ENCODE assay signal across 20 cellular contexts in genomic region chr19:42327381-42327780, GRCh38. TPM values are rescaled to one million over a fixed set of nuclear protein-coding genes. Genes with fewer than 3 reads are reported as not detected.
DNase-seq lines count a peak whose midpoint lies in the region; ATAC-seq and TF ChIP-seq lines count a peak whose summit lies in the region.
"Had no signal": no experiment of that assay in that cellular context is flagged by ENCODE, and none has a peak within 500 bp of the region (broad histone marks: within the 10 kb centered on the region; RNA-seq: fewer than 3 reads in every experiment).

No MANE protein-coding gene starts in this region.

- H3K27ac ChIP-seq in SK-N-SH (ENCODE audit: low read depth in 2 of 2, low read length in 1 of 2) (no peak overlapping the region), smooth muscle cell (ENCODE audit: low read depth) (no peak overlapping the region)
- H3K27ac ChIP-seq: brain microvascular endothelial cell, coronary artery, foreskin keratinocyte, GM23248, suprapubic skin had no signal

- H3K9me3 ChIP-seq in SK-N-SH (no peaks in the 10 kb centered on the region), smooth muscle cell (replicated peaks; ENCODE audit: low read depth) (no peaks in the 10 kb centered on the region)
- H3K9me3 ChIP-seq: suprapubic skin had no signal

- WGBS in SK-N-SH (ENCODE audit: low lambda C conversion rate): 91% methylated on average over 5 of the region's 5 CpGs
- WGBS in smooth muscle cell (ENCODE audit: low lambda C conversion rate): 77% methylated on average over 5 of the region's 5 CpGs

- no peak for TF ChIP-seq CTCF in SK-N-SH (IDR thresholded peaks at IDR 0.05)
- no peak for TF ChIP-seq CTCF in smooth muscle cell (IDR thresholded peaks at IDR 0.05; ENCODE audit: borderline replicate concordance, insufficient read depth, poor library complexity, severe bottlenecking)

- H3K4me1 ChIP-seq in SK-N-SH (ENCODE audit: control insufficient read depth in 1 of 2, insufficient read depth in 2 of 2, low read depth in 1 of 2, low read length in 1 of 2) (peaks cover 8 to 16% of the 10 kb centered on the region in 2 experiments; a peak in 1 of 4 replicates), smooth muscle cell (ENCODE audit: low read depth) (peaks cover 9% of the 10 kb centered on the region)
- H3K4me1 ChIP-seq: foreskin keratinocyte had no signal

- H4K20me1 ChIP-seq in SK-N-SH (ENCODE audit: insufficient read depth) (no peaks in the 10 kb centered on the region; the same call in 1 of the 2 replicates), smooth muscle cell (ENCODE audit: low read depth) (peaks cover 39% of the 10 kb centered on the region)

- H3K4me3 Mint-ChIP-seq in activated naive CD8-positive, alpha-beta T cell: peak overlapping the region; percentile 90
- H3K4me3 Mint-ChIP-seq in activated naive CD8-positive, alpha-beta T cell treated with anti-CD3 and anti-CD28 coated beads, Interleukin-2, amount 50 U/mL, for 24 hours: no peak overlapping the region
- H3K4me3 Mint-ChIP-seq in immature natural killer cell: peak overlapping the region in 3 of 5 donors; percentile 3 to 93 (median 85)
- H3K4me3 Mint-ChIP-seq: CD14-positive monocyte had no signal

- no peaks in the 10 kb centered on the region for H3K9me3 Mint-ChIP-seq in activated naive CD8-positive, alpha-beta T cell (ENCODE audit: low read depth)
- no peaks in the 10 kb centered on the region for H3K9me3 Mint-ChIP-seq in activated naive CD8-positive, alpha-beta T cell treated with anti-CD3 and anti-CD28 coated beads, Interleukin-2, amount 50 U/mL, for 24 hours
- no peaks in the 10 kb centered on the region for H3K9me3 Mint-ChIP-seq in immature natural killer cell
- H3K9me3 Mint-ChIP-seq: activated naive CD4-positive, alpha-beta T cell treated with anti-CD3 and anti-CD28 coated beads, Interleukin-2, amount 50 U/mL, for 72 hours had no signal

- no peak overlapping the region for H3K27ac Mint-ChIP-seq in activated naive CD8-positive, alpha-beta T cell
- H3K27ac Mint-ChIP-seq in activated naive CD8-positive, alpha-beta T cell treated with anti-CD3 and anti-CD28 coated beads, Interleukin-2, amount 50 U/mL, for 24 hours: no peak overlapping the region
- no peak overlapping the region for H3K27ac Mint-ChIP-seq in immature natural killer cell
- H3K27ac Mint-ChIP-seq: activated naive CD4-positive, alpha-beta T cell treated with anti-CD3 and anti-CD28 coated beads, Interleukin-2, amount 50 U/mL, for 72 hours; CD14-positive monocyte had no signal

- TF ChIP-seq EP300 in SK-N-SH (IDR thresholded peaks at IDR 0.05; ENCODE audit: borderline replicate concordance in 1 of 2, low read depth in 1 of 2, low read length in 1 of 2): no peak

- H3K4me1 Mint-ChIP-seq in activated naive CD8-positive, alpha-beta T cell (ENCODE audit: low read depth): peaks cover 22% of the 10 kb centered on the region
- H3K4me1 Mint-ChIP-seq in activated naive CD8-positive, alpha-beta T cell treated with anti-CD3 and anti-CD28 coated beads, Interleukin-2, amount 50 U/mL, for 24 hours: peaks cover 18% of the 10 kb centered on the region
- peaks cover 25 to 28% of the 10 kb centered on the region in 2 donors for H3K4me1 Mint-ChIP-seq in immature natural killer cell

- H3K36me3 Mint-ChIP-seq in activated naive CD8-positive, alpha-beta T cell: no peaks in the 10 kb centered on the region
- no peaks in the 10 kb centered on the region for H3K36me3 Mint-ChIP-seq in activated naive CD8-positive, alpha-beta T cell treated with anti-CD3 and anti-CD28 coated beads, Interleukin-2, amount 50 U/mL, for 24 hours (ENCODE audit: low read depth)
- peaks cover 3 to 5% (median 4%) of the 10 kb centered on the region in 3 donors for H3K36me3 Mint-ChIP-seq in immature natural killer cell

- H2AFZ ChIP-seq in SK-N-SH (ENCODE audit: low read depth): no peak overlapping the region
- no peak overlapping the region for H2AFZ ChIP-seq in smooth muscle cell (ENCODE audit: low read depth)
- H2AFZ ChIP-seq: GM23248 had no signal

- ATAC-seq in activated naive CD8-positive, alpha-beta T cell treated with anti-CD3 and anti-CD28 coated beads, Interleukin-2, amount 50 U/mL, for 24 hours: no peak
- no peak for ATAC-seq in GM18870 (IDR thresholded peaks at IDR 0.05; ENCODE audit: unreplicated experiment)
- ATAC-seq: activated naive CD4-positive, alpha-beta T cell treated with anti-CD3 and anti-CD28 coated beads, Interleukin-2, amount 50 U/mL, for 72 hours; foreskin keratinocyte had no signal

- H3F3A ChIP-seq in SK-N-SH (replicated peaks; ENCODE audit: insufficient read depth) (no peaks in the 10 kb centered on the region), smooth muscle cell (ENCODE audit: low read depth) (no peaks in the 10 kb centered on the region)

- TF ChIP-seq RAD21 in SK-N-SH (IDR thresholded peaks at IDR 0.05; ENCODE audit: low read length): no peak

- H3K9me2 ChIP-seq in SK-N-SH: no peaks in the 10 kb centered on the region

- H3K4me2 ChIP-seq in SK-N-SH (peak overlapping the region; percentile 99), smooth muscle cell (peak overlapping the region; percentile 98)

- H3K79me2 ChIP-seq in SK-N-SH (ENCODE audit: insufficient read depth) (peaks cover 39% of the 10 kb centered on the region), smooth muscle cell (ENCODE audit: low read depth) (peaks cover 46% of the 10 kb centered on the region)

- H3K27me3 Mint-ChIP-seq in activated naive CD8-positive, alpha-beta T cell: peaks cover 6% of the 10 kb centered on the region
- H3K27me3 Mint-ChIP-seq in activated naive CD8-positive, alpha-beta T cell treated with anti-CD3 and anti-CD28 coated beads, Interleukin-2, amount 50 U/mL, for 24 hours: peaks cover 16% of the 10 kb centered on the region
- peaks cover 6 to 9% (median 7%) of the 10 kb centered on the region in 3 donors for H3K27me3 Mint-ChIP-seq in immature natural killer cell (ENCODE audit: low read depth in 3 of 3)

- H3K36me3 ChIP-seq in SK-N-SH (replicated peaks in 1 of 2; ENCODE audit: control insufficient read depth in 1 of 2, insufficient read depth in 2 of 2, low read length in 1 of 2): no peaks in the 10 kb centered on the region
- H3K36me3 ChIP-seq in smooth muscle cell (ENCODE audit: low read depth): no peaks in the 10 kb centered on the region
- H3K36me3 ChIP-seq: brain microvascular endothelial cell, suprapubic skin had no signal

- H3K4me3 ChIP-seq in SK-N-SH (ENCODE audit: low read depth in 2 of 2, low read length in 1 of 2) (0 out of 4 replicates have a peak overlapping the region, but pooled peaks of 1 of the 2 experiments have one; percentile 99), smooth muscle cell (no peak overlapping the region)
- H3K4me3 ChIP-seq: coronary artery, GM23248 had no signal

- CTCF ChIA-PET in SK-N-SH (lab: Yijun Ruan, JAX): interaction anchor here (0.6 to 1.2 kb wide), 5 partner anchors 22 to 74 kb away, joined by 3 read pairs; partner anchors contain the start of gene PAFAH1B3

- H3K9ac ChIP-seq in SK-N-SH: no peak overlapping the region
- no peak overlapping the region for H3K9ac ChIP-seq in smooth muscle cell (ENCODE audit: low read depth)

- POLR2A ChIA-PET in SK-N-SH (lab: Yijun Ruan, JAX): no interaction called here

- H3K27me3 ChIP-seq in SK-N-SH (ENCODE audit: insufficient read depth): no peaks in the 10 kb centered on the region
- peaks cover 27% of the 10 kb centered on the region for H3K27me3 ChIP-seq in smooth muscle cell (ENCODE audit: low read depth)

- no peak for DNase-seq in activated naive CD8-positive, alpha-beta T cell treated with anti-CD3 and anti-CD28 coated beads, Interleukin-2, amount 50 U/mL, for 24 hours
- DNase-seq in SK-N-SH (no peak), immature natural killer cell (no peak), smooth muscle cell (lab: John Stamatoyannopoulos, UW; ENCODE audit: unreplicated experiment) (no peak), hippocampal formation (lab: John Stamatoyannopoulos, UW) (no peak)
- DNase-seq in stimulated activated CD4-positive, alpha-beta T cell treated with anti-CD3 and anti-CD28 coated beads, Interleukin-4, amount 100 ng/mL, for 24 hours: no peak
- DNase-seq: 8988T; activated CD4-positive, alpha-beta T cell treated with anti-CD3 and anti-CD28 coated beads, Interleukin-2, amount 50 U/mL, for 48 hours; activated T-cell treated with anti-CD3 and anti-CD28 coated beads, Interleukin-2, amount 50 U/mL, for 1 hour; brain microvascular endothelial cell; foreskin keratinocyte; GM23248; MM.1S; NCI-H1694 had no signal

TF ChIP-seq in SK-N-SH, 30 proteins besides CTCF, POLR2A, EP300 and RAD21 (continues in another document):
- TF ChIP-seq TAF1 (IDR thresholded peaks at IDR 0.05; ENCODE audit: borderline replicate concordance, low read depth, low read length) (no peak), NFIC (IDR thresholded peaks at IDR 0.05; ENCODE audit: borderline replicate concordance) (no peak), YY1 (IDR thresholded peaks at IDR 0.05; ENCODE audit: low read depth) (no peak)

RNA-seq across cellular contexts. Expression of gene MEGF8, which starts 1.9 kb away (rescaled TPM):
- polyA plus RNA-seq in SK-N-SH (2012; rRNA removed) (12.0 and 19.1 TPM in 2 replicates), immature natural killer cell (under 1 TPM in 2 of 3 donors, not detected in 1; 0.12 to 0.56 TPM), smooth muscle cell (8.2 and 11.0 TPM in 2 replicates)
- 12.4 and 14.8 TPM in 2 replicates for polyA plus RNA-seq in SK-N-SH (2012; cell fraction: cytosol; rRNA removed)
- 18.7 and 25.1 TPM in 2 replicates for polyA plus RNA-seq in SK-N-SH (2012; cell fraction: nucleus; rRNA removed)
- total RNA-seq in smooth muscle cell: 13.4 and 16.4 TPM in 2 replicates

RNA-seq across cellular contexts. Expression of gene TMEM145, which starts 14.3 kb away (rescaled TPM):
- polyA plus RNA-seq in SK-N-SH (2012; rRNA removed) (0.37 and 2.0 TPM in 2 replicates), immature natural killer cell (not detected), smooth muscle cell (0.09 and 0.11 TPM in 2 replicates)
- polyA plus RNA-seq in SK-N-SH (2012; cell fraction: cytosol; rRNA removed): 0.53 and 1.5 TPM in 2 replicates
- 8.0 and 18.2 TPM in 2 replicates for polyA plus RNA-seq in SK-N-SH (2012; cell fraction: nucleus; rRNA removed)
- total RNA-seq in smooth muscle cell: not detected in 2 replicates
- total RNA-seq: foreskin keratinocyte, GM23248 had no signal
- polyA plus RNA-seq: CD14-positive monocyte, GM23248 had no signal

RNA-seq across cellular contexts. Expression of gene PAFAH1B3, which starts 25.0 kb away (rescaled TPM):
- polyA plus RNA-seq in SK-N-SH (2012; rRNA removed) (105 and 160 TPM in 2 replicates), immature natural killer cell (10 to 100 TPM; 17.4 to 27.3 (median 26.0) TPM), smooth muscle cell (71.0 and 75.7 TPM in 2 replicates)
- 71.5 and 102 TPM in 2 replicates for polyA plus RNA-seq in SK-N-SH (2012; cell fraction: cytosol; rRNA removed)
- polyA plus RNA-seq in SK-N-SH (2012; cell fraction: nucleus; rRNA removed): 82.6 and 91.4 TPM in 2 replicates
- total RNA-seq in smooth muscle cell: 44.6 and 44.7 TPM in 2 replicates

RNA-seq across cellular contexts. Expression of gene PRR19, which starts 25.4 kb away (rescaled TPM):
- 1.3 TPM in 2 replicates for polyA plus RNA-seq in SK-N-SH (2012; rRNA removed)
- 0.40 and 0.87 TPM in 2 replicates for polyA plus RNA-seq in SK-N-SH (2012; cell fraction: cytosol; rRNA removed)
- polyA plus RNA-seq in SK-N-SH (2012; cell fraction: nucleus; rRNA removed): 1.3 and 1.7 TPM in 2 replicates
- under 1 TPM in 1 of 3 donors, not detected in 2; 0.16 TPM for polyA plus RNA-seq in immature natural killer cell
- 0.45 and 1.3 TPM in 2 replicates for total RNA-seq in smooth muscle cell
- 0.73 and 1.0 TPM in 2 replicates for polyA plus RNA-seq in smooth muscle cell

RNA-seq across cellular contexts. Expression of gene CIC, which starts 58.3 kb away (rescaled TPM):
- polyA plus RNA-seq in SK-N-SH (2012; rRNA removed) (8.6 and 16.9 TPM in 2 replicates), immature natural killer cell (1 to 10 TPM in 1 of 3 donors, under 1 TPM in 1, not detected in 1; 0.52 to 2.9 TPM), smooth muscle cell (18.4 and 19.5 TPM in 2 replicates)
- polyA plus RNA-seq in SK-N-SH (2012; cell fraction: cytosol; rRNA removed): 7.7 and 12.5 TPM in 2 replicates
- 67.2 and 121 TPM in 2 replicates for polyA plus RNA-seq in SK-N-SH (2012; cell fraction: nucleus; rRNA removed)
- 12.6 and 13.6 TPM in 2 replicates for total RNA-seq in smooth muscle cell
